39 cellular contexts compared by ENCODE assay signal in genomic region chr11:2916892-2917645, GRCh38. TPM values are rescaled to one million over a fixed set of nuclear protein-coding genes. Genes with fewer than 3 reads are reported as not detected.
"Had no signal": no experiment of that assay in that cellular context is flagged by ENCODE, and none has a peak within 500 bp of the region (broad histone marks: within the 10 kb centered on the region; RNA-seq: fewer than 3 reads in every experiment).

No MANE protein-coding gene starts in this region.

- H3K4me1 ChIP-seq: ascending aorta had no signal

- H3K4me3 Mint-ChIP-seq: activated CD4-positive, alpha-beta memory T cell treated with anti-CD3 and anti-CD28 coated beads, Interleukin-2, amount 10 ng/mL, durations not matched to agents 7 days and 5 days; activated CD8-positive, alpha-beta memory T cell treated with anti-CD3 and anti-CD28 coated beads, Interleukin-2, amount 10 ng/mL, durations not matched to agents 7 days and 5 days; activated naive CD8-positive, alpha-beta T cell treated with anti-CD3 and anti-CD28 coated beads for 36 hours had no signal

- H3K9me3 Mint-ChIP-seq: activated CD4-positive, alpha-beta memory T cell treated with anti-CD3 and anti-CD28 coated beads, Interleukin-2, amount 10 ng/mL, durations not matched to agents 7 days and 5 days; activated naive CD8-positive, alpha-beta T cell treated with anti-CD3 and anti-CD28 coated beads for 36 hours had no signal

- H3K27ac ChIP-seq: ascending aorta, cardiac muscle cell, Peyer's patch, WERI-Rb-1 had no signal

- H3K36me3 Mint-ChIP-seq: activated CD8-positive, alpha-beta memory T cell treated with anti-CD3 and anti-CD28 coated beads, Interleukin-2, amount 10 ng/mL, durations not matched to agents 7 days and 5 days; activated naive CD8-positive, alpha-beta T cell treated with anti-CD3 and anti-CD28 coated beads for 36 hours had no signal

- H3K9me3 ChIP-seq: ascending aorta, MG63, Peyer's patch had no signal

- H3K27ac Mint-ChIP-seq: activated CD4-positive, alpha-beta memory T cell treated with anti-CD3 and anti-CD28 coated beads, Interleukin-2, amount 10 ng/mL, durations not matched to agents 7 days and 5 days; activated CD8-positive, alpha-beta memory T cell treated with anti-CD3 and anti-CD28 coated beads, Interleukin-2, amount 10 ng/mL, durations not matched to agents 7 days and 5 days; activated naive CD8-positive, alpha-beta T cell treated with anti-CD3 and anti-CD28 coated beads for 36 hours had no signal

- H3K36me3 ChIP-seq: ascending aorta, cardiac muscle cell, MG63, WERI-Rb-1 had no signal

- ATAC-seq: activated CD8-positive, alpha-beta memory T cell treated with anti-CD3 and anti-CD28 coated beads, Interleukin-2, amount 10 ng/mL, durations not matched to agents 7 days and 5 days; PC-3 had no signal

- DNase-seq: activated CD4-positive, alpha-beta memory T cell treated with anti-CD3 and anti-CD28 coated beads, Interleukin-2, amount 10 ng/mL, durations not matched to agents 7 days and 5 days; activated CD4-positive, alpha-beta T cell treated with anti-CD3 and anti-CD28 coated beads for 1 hour; activated CD4-positive, alpha-beta T cell treated with anti-CD3 and anti-CD28 coated beads for 48 hours; activated CD4-positive, CD25-positive, alpha-beta regulatory T cell; activated CD8-positive, alpha-beta memory T cell treated with anti-CD3 and anti-CD28 coated beads for 24 hours; activated CD8-positive, alpha-beta memory T cell treated with anti-CD3 and anti-CD28 coated beads, Interleukin-2, amount 10 ng/mL, durations not matched to agents 7 days and 5 days; activated CD8-positive, alpha-beta memory T cell treated with anti-CD3 and anti-CD28 coated beads, Interleukin-2, amount 50 U/mL, for 48 hours; activated effector memory CD4-positive, alpha-beta T cell treated with anti-CD3 and anti-CD28 coated beads, Interleukin-2, amount 50 U/mL, for 16 hours; activated naive CD4-positive, alpha-beta T cell; activated naive CD4-positive, alpha-beta T cell treated with anti-CD3 and anti-CD28 coated beads, Interleukin-2, amount 50 U/mL, for 16 hours; activated naive CD8-positive, alpha-beta T cell treated with anti-CD3 and anti-CD28 coated beads for 36 hours; activated T-cell treated with anti-CD3 and anti-CD28 coated beads, Interleukin-2, amount 50 U/mL, for 48 hours; amygdala; Kasumi-1; KG1; MG63; MV-4-11; NCI-H1092; NCI-H1417; NCI-H146; NCI-H187; NCI-H2029 treated with DMSO at 0.1 percent for 48 hours; NCI-H2107; NCI-H2171; NCI-H510A; NCI-H526; NCI-H748 treated with DMSO at 0.1 percent for 48 hours; NK-92 treated with Interleukin-12 subunit alpha and Interleukin-12 subunit beta, amount 100 ng/mL, for 24 hours; PC-3; Peyer's patch; Right ventricle myocardium superior; RPMI8226; SW 1271; T-helper 1 cell; T-helper 2 cell; T-helper 9 cell; WERI-Rb-1 had no signal

- H3K27me3 Mint-ChIP-seq: activated CD4-positive, alpha-beta memory T cell treated with anti-CD3 and anti-CD28 coated beads, Interleukin-2, amount 10 ng/mL, durations not matched to agents 7 days and 5 days; activated CD8-positive, alpha-beta memory T cell treated with anti-CD3 and anti-CD28 coated beads, Interleukin-2, amount 10 ng/mL, durations not matched to agents 7 days and 5 days; activated naive CD8-positive, alpha-beta T cell treated with anti-CD3 and anti-CD28 coated beads for 36 hours had no signal

- H3K4me3 ChIP-seq: ascending aorta, cardiac muscle cell, MG63, Peyer's patch had no signal

- H3K27me3 ChIP-seq: ascending aorta, cardiac muscle cell, MG63, Peyer's patch had no signal

RNA-seq across cellular contexts. Expression of gene PHLDA2, which starts 12.2 kb away (rescaled TPM):
- total RNA-seq: ascending aorta had no signal
